In the genomic region with DNA sequence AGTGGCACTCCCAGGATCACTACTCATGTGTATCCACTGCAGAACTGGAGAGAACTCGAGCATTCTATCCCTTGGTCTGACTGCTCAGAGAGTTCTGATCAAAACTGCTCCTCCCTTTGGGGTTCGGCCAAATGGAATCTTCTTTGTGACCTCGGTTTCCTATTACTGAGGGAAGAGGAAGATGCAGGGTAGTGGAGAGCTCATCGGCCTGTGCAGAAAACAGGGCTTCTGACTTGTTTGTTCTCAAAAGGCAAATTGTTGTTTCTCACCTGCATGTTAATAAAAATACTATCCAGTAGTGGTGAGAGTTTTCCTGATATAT, we compare ENCODE assay signal across 20 cellular contexts.
"Had no signal": no experiment of that assay in that cellular context is flagged by ENCODE, and none has a peak within 500 bp of the region (broad histone marks: within the 10 kb centered on the region; RNA-seq: fewer than 3 reads in every experiment).

No MANE protein-coding gene starts in this region.

- H3K4me1 ChIP-seq: gastroesophageal sphincter, prostate gland had no signal

- H3K27me3 ChIP-seq: gastroesophageal sphincter, right atrium auricular region, stomach, vagina had no signal

- DNase-seq: activated CD4-positive, alpha-beta memory T cell treated with anti-CD3 and anti-CD28 coated beads, Interleukin-2, amount 10 ng/mL, durations not matched to agents 7 days and 5 days; activated CD4-positive, alpha-beta T cell treated with anti-CD3 and anti-CD28 coated beads, Interleukin-2, amount 10 ng/mL, durations not matched to agents 24 days and 14 days; activated effector memory CD4-positive, alpha-beta T cell treated with Interleukin-2 at 50 U/mL for 16 hours; activated naive CD4-positive, alpha-beta T cell treated with anti-CD3 and anti-CD28 coated beads for 36 hours; activated naive CD8-positive, alpha-beta T cell treated with anti-CD3 and anti-CD28 coated beads, Interleukin-2, amount 10 ng/mL, durations not matched to agents 7 days and 5 days; activated T-cell treated with anti-CD3 and anti-CD28 coated beads, Interleukin-2, amount 50 U/mL, for 72 hours; amniotic stem cell; head of caudate nucleus; hypothalamus; left colon; natural killer cell; stimulated activated CD4-positive, alpha-beta T cell treated with anti-CD3 and anti-CD28 coated beads, Interleukin-12 subunit alpha, Interleukin-12 subunit beta, amount 100 ng/mL, for 4 hours; stomach had no signal

- H3K36me3 ChIP-seq: gastroesophageal sphincter, prostate gland, right atrium auricular region, stomach, vagina had no signal

- H3K9me3 ChIP-seq: gastroesophageal sphincter, prostate gland, right atrium auricular region, stomach, vagina had no signal

- ATAC-seq: activated T-cell treated with anti-CD3 and anti-CD28 coated beads, Interleukin-2, amount 50 U/mL, for 72 hours; gastroesophageal sphincter; left colon; natural killer cell; stimulated activated memory B cell treated with anti-CD40 and anti-IgM and Interleukin-4, amounts not matched to agents 10 μg/mL and 1 μg/mL and 100 μg/mL, for 72 hours had no signal

- H3K27ac ChIP-seq: coronary artery, gastroesophageal sphincter, prostate gland, stomach, vagina had no signal

- H3K4me3 ChIP-seq: coronary artery, gastroesophageal sphincter, lung, prostate gland, right atrium auricular region, stomach, vagina had no signal
